ENCODE assay signal across 22 cellular contexts in genomic region chr5:155746340-155747038, GRCh38.
"Had no signal": no experiment of that assay in that cellular context is flagged by ENCODE, and none has a peak within 500 bp of the region (broad histone marks: within the 10 kb centered on the region; RNA-seq: fewer than 3 reads in every experiment).

No MANE protein-coding gene starts in this region.

- H3K4me1 ChIP-seq: foreskin keratinocyte, left lung, psoas muscle, right atrium auricular region, tibial artery had no signal

- H3K9me3 Mint-ChIP-seq: activated CD4-positive, alpha-beta memory T cell treated with anti-CD3 and anti-CD28 coated beads, Interleukin-2, amount 10 ng/mL, durations not matched to agents 7 days and 5 days; activated naive CD4-positive, alpha-beta T cell treated with anti-CD3 and anti-CD28 coated beads, Interleukin-2, amount 10 ng/mL, durations not matched to agents 7 days and 5 days; stimulated activated naive CD8-positive, alpha-beta T cell treated with anti-CD3 and anti-CD28 coated beads, Interleukin-15, amount 100 ng/mL, for 72 hours; T-helper 1 cell treated with Interleukin-12 subunit alpha and Interleukin-12 subunit beta and Interleukin-4 antibody, amounts not matched to agents 30 μg/mL and 1 μg/mL, for 36 hours had no signal

- H3K79me2 ChIP-seq: hepatocyte had no signal

- H3K9me3 ChIP-seq: left lung, psoas muscle, right atrium auricular region, tibial artery had no signal

- ATAC-seq: foreskin keratinocyte; left lung; natural killer cell; psoas muscle; stimulated activated naive CD8-positive, alpha-beta T cell treated with anti-CD3 and anti-CD28 coated beads, Interleukin-15, amount 100 ng/mL, for 72 hours had no signal

- H3K27me3 ChIP-seq: foreskin keratinocyte, hepatocyte, left lung, right atrium auricular region, tibial artery had no signal

- FAIRE-seq: endometrium had no signal

- H3K4me1 Mint-ChIP-seq: activated CD4-positive, alpha-beta memory T cell treated with anti-CD3 and anti-CD28 coated beads, Interleukin-2, amount 10 ng/mL, durations not matched to agents 7 days and 5 days; activated naive CD4-positive, alpha-beta T cell treated with anti-CD3 and anti-CD28 coated beads, Interleukin-2, amount 10 ng/mL, durations not matched to agents 7 days and 5 days; natural killer cell; stimulated activated naive CD8-positive, alpha-beta T cell treated with anti-CD3 and anti-CD28 coated beads, Interleukin-15, amount 100 ng/mL, for 72 hours had no signal

- H3K36me3 ChIP-seq: left lung, right atrium auricular region, tibial artery had no signal

- H3K27ac ChIP-seq: foreskin keratinocyte, hepatocyte, left lung, psoas muscle, right atrium auricular region, tibial artery had no signal

- H3K4me3 Mint-ChIP-seq: activated CD4-positive, alpha-beta memory T cell treated with anti-CD3 and anti-CD28 coated beads, Interleukin-2, amount 10 ng/mL, durations not matched to agents 7 days and 5 days; activated naive CD4-positive, alpha-beta T cell treated with anti-CD3 and anti-CD28 coated beads, Interleukin-2, amount 10 ng/mL, durations not matched to agents 7 days and 5 days; natural killer cell; stimulated activated naive CD8-positive, alpha-beta T cell treated with anti-CD3 and anti-CD28 coated beads, Interleukin-15, amount 100 ng/mL, for 72 hours; T-helper 1 cell treated with Interleukin-12 subunit alpha and Interleukin-12 subunit beta and Interleukin-4 antibody, amounts not matched to agents 30 μg/mL and 1 μg/mL, for 36 hours had no signal

- H3K36me3 Mint-ChIP-seq: activated naive CD4-positive, alpha-beta T cell treated with anti-CD3 and anti-CD28 coated beads, Interleukin-2, amount 10 ng/mL, durations not matched to agents 7 days and 5 days; natural killer cell had no signal

- H3K4me2 ChIP-seq: hepatocyte had no signal

- H3K27ac Mint-ChIP-seq: activated CD4-positive, alpha-beta memory T cell treated with anti-CD3 and anti-CD28 coated beads, Interleukin-2, amount 10 ng/mL, durations not matched to agents 7 days and 5 days; activated naive CD4-positive, alpha-beta T cell treated with anti-CD3 and anti-CD28 coated beads, Interleukin-2, amount 10 ng/mL, durations not matched to agents 7 days and 5 days; natural killer cell; stimulated activated naive CD8-positive, alpha-beta T cell treated with anti-CD3 and anti-CD28 coated beads, Interleukin-15, amount 100 ng/mL, for 72 hours; T-helper 1 cell treated with Interleukin-12 subunit alpha and Interleukin-12 subunit beta and Interleukin-4 antibody, amounts not matched to agents 30 μg/mL and 1 μg/mL, for 36 hours had no signal

- H3K27me3 Mint-ChIP-seq: activated CD4-positive, alpha-beta memory T cell treated with anti-CD3 and anti-CD28 coated beads, Interleukin-2, amount 10 ng/mL, durations not matched to agents 7 days and 5 days; activated naive CD4-positive, alpha-beta T cell treated with anti-CD3 and anti-CD28 coated beads, Interleukin-2, amount 10 ng/mL, durations not matched to agents 7 days and 5 days; stimulated activated naive CD8-positive, alpha-beta T cell treated with anti-CD3 and anti-CD28 coated beads, Interleukin-15, amount 100 ng/mL, for 72 hours had no signal

- H3K4me3 ChIP-seq: hepatocyte, left lung, psoas muscle, right atrium auricular region, tibial artery had no signal

- H2AFZ ChIP-seq: hepatocyte had no signal

- DNase-seq: activated CD4-positive, alpha-beta memory T cell treated with anti-CD3 and anti-CD28 coated beads, Interleukin-2, amount 10 ng/mL, durations not matched to agents 7 days and 5 days; activated CD4-positive, alpha-beta T cell treated with anti-CD3 and anti-CD28 coated beads for 48 hours; activated effector memory CD4-positive, alpha-beta T cell treated with anti-CD3 and anti-CD28 coated beads, Interleukin-2, amount 50 U/mL, for 16 hours; activated naive CD4-positive, alpha-beta T cell treated with anti-CD3 and anti-CD28 coated beads, Interleukin-2, amount 10 ng/mL, durations not matched to agents 7 days and 5 days; activated T-cell treated with anti-CD3 and anti-CD28 coated beads for 4 hours; amygdala; cortex of kidney; erythroblast; kidney glomerular epithelial cell; left lung; midbrain; natural killer cell; psoas muscle; stimulated activated CD4-positive, alpha-beta T cell treated with anti-CD3 and anti-CD28 coated beads, Interleukin-1b, Interleukin-23, amount 100 ng/mL, for 48 hours; stimulated activated naive CD8-positive, alpha-beta T cell treated with anti-CD3 and anti-CD28 coated beads, Interleukin-15, amount 100 ng/mL, for 72 hours; T1000; tibial artery had no signal
